1 cellular context compared by ENCODE assay signal in the genomic region with DNA sequence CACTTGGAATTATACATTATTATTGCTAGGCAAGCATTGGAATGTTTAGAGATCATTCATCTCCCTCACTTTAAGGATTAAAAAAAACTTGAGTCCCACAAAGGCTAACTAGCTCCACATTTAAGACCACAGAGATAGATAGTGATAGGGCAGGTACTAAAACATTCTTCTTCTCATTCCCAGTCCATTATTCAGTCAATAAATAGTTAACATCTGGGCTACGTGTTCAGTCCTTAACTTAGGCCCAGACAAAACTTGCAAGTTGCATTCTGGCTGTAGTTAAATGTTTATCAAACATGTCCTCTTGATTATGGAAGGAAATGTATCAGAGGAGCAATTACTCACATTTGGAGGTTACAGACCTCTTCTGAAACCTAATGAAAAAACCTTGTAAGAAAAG.
TF ChIP-seq lines count a peak whose summit lies in the region.

No MANE protein-coding gene starts in this region.

TF ChIP-seq in SK-N-SH treated with all-trans-retinoic acid at 6 μM for 48 hours, 23 proteins besides CTCF, POLR2A, EP300 and RAD21 (continued from another document):
- TF ChIP-seq, protein P1, sequence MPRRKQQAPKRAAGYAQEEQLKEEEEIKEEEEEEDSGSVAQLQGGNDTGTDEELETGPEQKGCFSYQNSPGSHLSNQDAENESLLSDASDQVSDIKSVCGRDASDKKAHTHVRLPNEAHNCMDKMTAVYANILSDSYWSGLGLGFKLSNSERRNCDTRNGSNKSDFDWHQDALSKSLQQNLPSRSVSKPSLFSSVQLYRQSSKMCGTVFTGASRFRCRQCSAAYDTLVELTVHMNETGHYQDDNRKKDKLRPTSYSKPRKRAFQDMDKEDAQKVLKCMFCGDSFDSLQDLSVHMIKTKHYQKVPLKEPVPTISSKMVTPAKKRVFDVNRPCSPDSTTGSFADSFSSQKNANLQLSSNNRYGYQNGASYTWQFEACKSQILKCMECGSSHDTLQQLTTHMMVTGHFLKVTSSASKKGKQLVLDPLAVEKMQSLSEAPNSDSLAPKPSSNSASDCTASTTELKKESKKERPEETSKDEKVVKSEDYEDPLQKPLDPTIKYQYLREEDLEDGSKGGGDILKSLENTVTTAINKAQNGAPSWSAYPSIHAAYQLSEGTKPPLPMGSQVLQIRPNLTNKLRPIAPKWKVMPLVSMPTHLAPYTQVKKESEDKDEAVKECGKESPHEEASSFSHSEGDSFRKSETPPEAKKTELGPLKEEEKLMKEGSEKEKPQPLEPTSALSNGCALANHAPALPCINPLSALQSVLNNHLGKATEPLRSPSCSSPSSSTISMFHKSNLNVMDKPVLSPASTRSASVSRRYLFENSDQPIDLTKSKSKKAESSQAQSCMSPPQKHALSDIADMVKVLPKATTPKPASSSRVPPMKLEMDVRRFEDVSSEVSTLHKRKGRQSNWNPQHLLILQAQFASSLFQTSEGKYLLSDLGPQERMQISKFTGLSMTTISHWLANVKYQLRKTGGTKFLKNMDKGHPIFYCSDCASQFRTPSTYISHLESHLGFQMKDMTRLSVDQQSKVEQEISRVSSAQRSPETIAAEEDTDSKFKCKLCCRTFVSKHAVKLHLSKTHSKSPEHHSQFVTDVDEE (CRISPR knock-in tag; IDR thresholded peaks at IDR 0.05) = no peak
- TF ChIP-seq, protein P2, sequence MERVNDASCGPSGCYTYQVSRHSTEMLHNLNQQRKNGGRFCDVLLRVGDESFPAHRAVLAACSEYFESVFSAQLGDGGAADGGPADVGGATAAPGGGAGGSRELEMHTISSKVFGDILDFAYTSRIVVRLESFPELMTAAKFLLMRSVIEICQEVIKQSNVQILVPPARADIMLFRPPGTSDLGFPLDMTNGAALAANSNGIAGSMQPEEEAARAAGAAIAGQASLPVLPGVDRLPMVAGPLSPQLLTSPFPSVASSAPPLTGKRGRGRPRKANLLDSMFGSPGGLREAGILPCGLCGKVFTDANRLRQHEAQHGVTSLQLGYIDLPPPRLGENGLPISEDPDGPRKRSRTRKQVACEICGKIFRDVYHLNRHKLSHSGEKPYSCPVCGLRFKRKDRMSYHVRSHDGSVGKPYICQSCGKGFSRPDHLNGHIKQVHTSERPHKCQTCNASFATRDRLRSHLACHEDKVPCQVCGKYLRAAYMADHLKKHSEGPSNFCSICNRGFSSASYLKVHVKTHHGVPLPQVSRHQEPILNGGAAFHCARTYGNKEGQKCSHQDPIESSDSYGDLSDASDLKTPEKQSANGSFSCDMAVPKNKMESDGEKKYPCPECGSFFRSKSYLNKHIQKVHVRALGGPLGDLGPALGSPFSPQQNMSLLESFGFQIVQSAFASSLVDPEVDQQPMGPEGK (CRISPR knock-in tag; IDR thresholded peaks at IDR 0.05; ENCODE audit: borderline replicate concordance) = no peak
- no peak for TF ChIP-seq ESRRG (CRISPR knock-in tag; IDR thresholded peaks at IDR 0.05)
- TF ChIP-seq, protein P3, sequence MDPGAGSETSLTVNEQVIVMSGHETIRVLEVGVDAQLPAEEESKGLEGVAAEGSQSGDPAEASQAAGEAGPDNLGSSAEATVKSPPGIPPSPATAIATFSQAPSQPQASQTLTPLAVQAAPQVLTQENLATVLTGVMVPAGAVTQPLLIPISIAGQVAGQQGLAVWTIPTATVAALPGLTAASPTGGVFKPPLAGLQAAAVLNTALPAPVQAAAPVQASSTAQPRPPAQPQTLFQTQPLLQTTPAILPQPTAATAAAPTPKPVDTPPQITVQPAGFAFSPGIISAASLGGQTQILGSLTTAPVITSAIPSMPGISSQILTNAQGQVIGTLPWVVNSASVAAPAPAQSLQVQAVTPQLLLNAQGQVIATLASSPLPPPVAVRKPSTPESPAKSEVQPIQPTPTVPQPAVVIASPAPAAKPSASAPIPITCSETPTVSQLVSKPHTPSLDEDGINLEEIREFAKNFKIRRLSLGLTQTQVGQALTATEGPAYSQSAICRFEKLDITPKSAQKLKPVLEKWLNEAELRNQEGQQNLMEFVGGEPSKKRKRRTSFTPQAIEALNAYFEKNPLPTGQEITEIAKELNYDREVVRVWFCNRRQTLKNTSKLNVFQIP (CRISPR knock-in tag; IDR thresholded peaks at IDR 0.05; ENCODE audit: borderline replicate concordance, low read depth) = no peak
- TF ChIP-seq RARB (CRISPR knock-in tag; IDR thresholded peaks at IDR 0.05) = no peak
- TF ChIP-seq GLIS3 (CRISPR knock-in tag; IDR thresholded peaks at IDR 0.05) = no peak
- no peak for TF ChIP-seq ZNF70 (CRISPR knock-in tag; IDR thresholded peaks at IDR 0.05)
- TF ChIP-seq ZNF8 (CRISPR knock-in tag; IDR thresholded peaks at IDR 0.05) = no peak
- TF ChIP-seq CSDC2 (CRISPR knock-in tag; IDR thresholded peaks at IDR 0.05) = no peak
- TF ChIP-seq ZFP3 (CRISPR knock-in tag; IDR thresholded peaks at IDR 0.05) = no peak
